Comparison of ENCODE assay signal across 8 cellular contexts in the genomic region with DNA sequence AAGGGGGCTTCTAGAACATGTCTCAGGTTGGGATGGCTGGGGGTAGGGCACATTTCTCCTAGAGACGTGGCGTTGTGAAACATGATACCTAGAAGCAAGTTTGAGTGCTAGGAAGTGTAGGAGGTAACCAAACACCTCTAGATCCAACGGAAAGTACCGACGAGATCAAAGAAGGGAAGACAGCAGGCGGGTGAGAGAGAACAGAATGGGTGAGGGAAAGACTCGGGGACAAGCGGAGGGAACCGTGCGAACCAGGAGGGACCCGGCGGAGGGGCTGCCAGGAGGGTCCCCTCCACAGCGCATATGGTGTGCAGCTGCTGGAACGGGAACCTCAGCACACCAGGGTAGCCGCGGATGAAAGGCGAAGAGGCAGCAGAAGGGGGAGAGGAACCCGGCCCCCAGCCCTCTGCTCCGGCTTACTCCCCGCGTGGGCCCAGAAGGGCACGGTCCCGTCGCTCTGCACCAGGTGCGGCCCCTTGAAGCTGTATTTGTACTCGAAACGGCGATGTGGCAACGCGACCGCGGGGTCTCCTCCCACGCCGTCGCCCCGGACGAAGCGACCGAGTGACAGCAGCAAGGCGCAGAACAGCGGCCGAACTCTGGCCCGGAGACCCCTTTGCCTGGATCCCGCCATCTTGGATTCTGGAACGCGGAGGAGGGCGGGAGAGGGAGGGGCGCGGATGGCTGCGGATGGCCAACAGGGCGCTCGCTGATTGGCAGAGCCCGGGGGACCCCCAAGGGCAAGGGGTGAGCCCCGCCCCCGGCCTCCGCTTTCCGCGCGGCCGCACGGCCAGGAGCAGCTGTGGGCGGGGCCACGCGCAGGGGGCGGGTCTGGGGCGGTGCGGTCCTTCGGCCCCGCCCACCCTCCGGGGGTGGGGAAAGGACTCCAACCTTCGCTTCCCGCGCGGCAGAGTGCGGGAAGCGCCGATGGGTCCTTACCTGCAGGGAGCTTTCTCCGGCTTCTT. TPM values are rescaled to one million over a fixed set of nuclear protein-coding genes. Genes with fewer than 3 reads are reported as not detected.
DNase-seq lines count a peak whose midpoint lies in the region; ATAC-seq, FAIRE-seq and TF ChIP-seq lines count a peak whose summit lies in the region.

A gene with protein sequence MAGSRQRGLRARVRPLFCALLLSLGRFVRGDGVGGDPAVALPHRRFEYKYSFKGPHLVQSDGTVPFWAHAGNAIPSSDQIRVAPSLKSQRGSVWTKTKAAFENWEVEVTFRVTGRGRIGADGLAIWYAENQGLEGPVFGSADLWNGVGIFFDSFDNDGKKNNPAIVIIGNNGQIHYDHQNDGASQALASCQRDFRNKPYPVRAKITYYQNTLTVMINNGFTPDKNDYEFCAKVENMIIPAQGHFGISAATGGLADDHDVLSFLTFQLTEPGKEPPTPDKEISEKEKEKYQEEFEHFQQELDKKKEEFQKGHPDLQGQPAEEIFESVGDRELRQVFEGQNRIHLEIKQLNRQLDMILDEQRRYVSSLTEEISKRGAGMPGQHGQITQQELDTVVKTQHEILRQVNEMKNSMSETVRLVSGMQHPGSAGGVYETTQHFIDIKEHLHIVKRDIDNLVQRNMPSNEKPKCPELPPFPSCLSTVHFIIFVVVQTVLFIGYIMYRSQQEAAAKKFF (minus strand): TSS at position 655 of the 965 bp plus-strand sequence. CDS start 21 bp downstream, at position 634.

- TF ChIP-seq CTCF in BE2C (IDR thresholded peaks at IDR 0.05; ENCODE audit: low read depth, low read length): no peak
- TF ChIP-seq CTCF in kidney (IDR thresholded peaks at IDR 0.05; ENCODE audit: borderline replicate concordance, extremely low read depth, insufficient read depth): no peak

- intact Hi-C loops in kidney (cut with DNase I): no loop called here

- no peaks in the 10 kb centered on the region for H3K9me3 ChIP-seq in BE2C
- no peaks in the 10 kb centered on the region for H3K9me3 ChIP-seq in kidney (ENCODE audit: control insufficient read depth in 1 of 2, low read length in 2 of 2)

- peak within 1 kb of the TSS; percentile 71 to 89 for H3K27ac ChIP-seq in kidney (ENCODE audit: low read depth in 2 of 2, low read length in 2 of 2)

- FAIRE-seq in GM19239 (lab: Jason Lieb, UNC) (peak; percentile 98), kidney (lab: Jason Lieb, UNC) (no peak)

- H3K27me3 ChIP-seq in BE2C: no peaks in the 10 kb centered on the region

- H3K4me3 ChIP-seq in BE2C (ENCODE audit: low read depth, low read length) (peak within 1 kb of the TSS; percentile 86), kidney (ENCODE audit: low read length in 2 of 2) (peak within 1 kb of the TSS; percentile 73 to 91)

- H3K9ac ChIP-seq in kidney (ENCODE audit: low read length in 2 of 2): peak within 1 kb of the TSS; percentile 79 to 93

- ATAC-seq in HG03442 (IDR thresholded peaks at IDR 0.05; ENCODE audit: unreplicated experiment): peak; percentile 90

- H3K36me3 ChIP-seq in BE2C: peaks cover 9% of the 10 kb centered on the region
- H3K36me3 ChIP-seq in kidney (ENCODE audit: control insufficient read depth in 1 of 2, insufficient read depth in 2 of 2, low read length in 2 of 2): peaks cover 0 to 8% of the 10 kb centered on the region in 2 donors

- peak; percentile 95 for DNase-seq in BE2C
- DNase-seq in GM19239 (ENCODE audit: insufficient read length, low spot score): peak; percentile 91
- DNase-seq in NCI-H510A treated with DMSO at 0.1 percent for 48 hours (lab: John Stamatoyannopoulos, UW): peak; percentile 96
- peak; percentile 89 to 90 for DNase-seq in activated CD4-positive, alpha-beta T cell treated with anti-CD3 and anti-CD28 coated beads for 24 hours (ENCODE audit: low read depth in 2 of 2)
- peak; percentile 98 for DNase-seq in cerebellum (ENCODE audit: low spot score)
- peak; percentile 99 for DNase-seq in kidney
- peak; percentile 83 to 95 for DNase-seq in stimulated activated CD4-positive, alpha-beta T cell treated with anti-CD3 and anti-CD28 coated beads, Interleukin-15, amount 100 ng/mL, for 1 hour (ENCODE audit: low read depth in 1 of 2, low spot score in 1 of 2)

- no peaks in the 10 kb centered on the region; the same call in 1 of the 2 replicates for H3K4me1 ChIP-seq in BE2C
- no peaks in the 10 kb centered on the region for H3K4me1 ChIP-seq in kidney (ENCODE audit: control insufficient read depth in 1 of 2, insufficient read depth in 1 of 2, low read depth in 1 of 2, low read length in 2 of 2)

RNA-seq across cellular contexts. Expression of the gene that starts here (rescaled TPM):
- 15.7 TPM for polyA plus RNA-seq in BE2C (2012; ENCODE audit: insufficient read depth, insufficient read length, low read depth)
- 53.2 TPM for total RNA-seq in cerebellum
- total RNA-seq in kidney: 78.8 TPM
- 31.6 TPM for polyA plus RNA-seq in kidney (ENCODE audit: insufficient read depth, low read depth, low replicate concordance)

Comparison
In these comparisons a context has a peak if more than half of its experiments do, and no peak if none do; other contexts are left out.
1. Peak in every context shown above with its lines: DNase-seq, ATAC-seq, H3K4me3 ChIP-seq and H3K27ac ChIP-seq.